ENCODE assay signal across 8 cellular contexts in genomic region chr22:50530280-50530856, GRCh38. TPM values are rescaled to one million over a fixed set of nuclear protein-coding genes. Genes with fewer than 3 reads are reported as not detected.
A peak's percentile ranks its signal among the peaks of the same experiment; 100 is the strongest.
DNase-seq lines count a peak whose midpoint lies in the region; ATAC-seq and TF ChIP-seq lines count a peak whose summit lies in the region.

No MANE protein-coding gene starts in this region.

- peak overlapping the region; percentile 42 for H3K4me3 ChIP-seq in WI38 (ENCODE audit: low read depth, low read length)
- H3K4me3 ChIP-seq in muscle layer of colon (ENCODE audit: low read depth in 1 of 2, low read length in 2 of 2) = peak overlapping the region; percentile 30 to 53
- no peak overlapping the region for H3K4me3 ChIP-seq in aorta (ENCODE audit: low read length in 2 of 2)

- H3K27me3 ChIP-seq in muscle layer of colon (ENCODE audit: control insufficient read depth in 1 of 2, insufficient read depth in 2 of 2, low read length in 2 of 2) (peaks cover 21 to 59% of the 10 kb centered on the region in 2 donors), aorta (ENCODE audit: control insufficient read depth in 1 of 2, insufficient read depth in 2 of 2, low read length in 1 of 2) (no peaks in the 10 kb centered on the region)

- no peak for TF ChIP-seq CTCF in WI38 (IDR thresholded peaks at IDR 0.05; ENCODE audit: low read depth, low read length)

- peak overlapping the region; percentile 64 for H3K27ac ChIP-seq in muscle layer of colon (ENCODE audit: low read depth, low read length)
- H3K27ac ChIP-seq in aorta (ENCODE audit: low read depth in 1 of 2, low read length in 2 of 2) = no peak overlapping the region

- H3K4me1 ChIP-seq in muscle layer of colon (ENCODE audit: insufficient read depth, low read length) = peaks cover 12% of the 10 kb centered on the region
- H3K4me1 ChIP-seq in aorta (ENCODE audit: control insufficient read depth in 1 of 2, insufficient read depth in 2 of 2, low read length in 2 of 2) = no peaks in the 10 kb centered on the region

- H3K9me3 ChIP-seq in muscle layer of colon (ENCODE audit: low read length) = no peaks in the 10 kb centered on the region
- no peaks in the 10 kb centered on the region for H3K9me3 ChIP-seq in aorta (ENCODE audit: control insufficient read depth, low read length)

- DNase-seq in aorta = peak; percentile 95
- no peak for DNase-seq in NCI-H2081 (lab: John Stamatoyannopoulos, UW)
- DNase-seq in 8988T = no peak

- intact Hi-C loops in aorta (cut with DNase I) = no loop called here

- ATAC-seq in GM18502 (IDR thresholded peaks at IDR 0.05; ENCODE audit: poor library complexity, unreplicated experiment) = peak; percentile 24
- peak; percentile 19 for ATAC-seq in HG03280 (IDR thresholded peaks at IDR 0.05; ENCODE audit: unreplicated experiment)
- peak; percentile 50 for ATAC-seq in esophagus mucosa
- ATAC-seq in aorta (ENCODE audit: low FRiP score) = peak; percentile 55

- WGBS in aorta, 2 donors = 1 to 2% methylated on average over 53 to 58 of the region's 58 CpGs

- H3K9ac ChIP-seq in muscle layer of colon (ENCODE audit: low read length) = no peak overlapping the region

- no peaks in the 10 kb centered on the region for H3K36me3 ChIP-seq in muscle layer of colon (ENCODE audit: insufficient read depth, low read length)
- H3K36me3 ChIP-seq in aorta (ENCODE audit: control insufficient read depth in 1 of 2, insufficient read depth in 2 of 2, low read length in 1 of 2) = no peaks in the 10 kb centered on the region

RNA-seq across cellular contexts. Expression of gene TYMP, which starts 0.6 kb away (rescaled TPM):
- 86.0 TPM for total RNA-seq in esophagus mucosa
- 10 to 100 TPM; 68.3 to 99.2 TPM for total RNA-seq in aorta
- 10 to 100 TPM; 37.7 to 47.1 TPM for polyA plus RNA-seq in aorta

RNA-seq across cellular contexts. Expression of gene SCO2, which starts 5.0 kb away (rescaled TPM):
- 1.2 TPM for total RNA-seq in esophagus mucosa
- 1 to 10 TPM; 4.7 to 5.1 TPM for total RNA-seq in aorta
- polyA plus RNA-seq in aorta = 10 to 100 TPM in 1 of 2 donors, not detected in 1; 11.6 TPM

RNA-seq across cellular contexts. Expression of gene KLHDC7B, which starts 15.3 kb away (rescaled TPM):
- total RNA-seq in esophagus mucosa (0.20 TPM), aorta (under 1 TPM; 0.29 to 0.63 TPM)
- not detected for polyA plus RNA-seq in aorta

RNA-seq across cellular contexts. Expression of gene NCAPH2, which starts 22.3 kb away (rescaled TPM):
- total RNA-seq in esophagus mucosa (37.1 TPM), aorta (10 to 100 TPM; 31.6 to 35.5 TPM)
- polyA plus RNA-seq in aorta = 10 to 100 TPM; 18.2 to 67.4 TPM

RNA-seq across cellular contexts. Expression of gene LMF2, which starts 22.9 kb away (rescaled TPM):
- total RNA-seq in esophagus mucosa (43.7 TPM), aorta (10 to 100 TPM; 42.2 to 65.7 TPM)
- 100 to 1,000 TPM in 1 of 2 donors, 10 to 100 TPM in 1; 20.0 to 123 TPM for polyA plus RNA-seq in aorta

Comparison
In these comparisons a context has a peak if more than half of its experiments do, and no peak if none do; other contexts are left out.
1. H3K4me3 ChIP-seq: peak in WI38 (single experiment) and muscle layer of colon (2 of 2); none in aorta (0 of 2).
2. DNase-seq: peak in aorta (2 of 2); none in NCI-H2081 (0 of 2) and 8988T (single experiment).
3. Peak in every context shown above with its lines, with median percentiles within 50 percentile points of each other: ATAC-seq.